ENCODE assay signal across 8 cellular contexts in the genomic region with DNA sequence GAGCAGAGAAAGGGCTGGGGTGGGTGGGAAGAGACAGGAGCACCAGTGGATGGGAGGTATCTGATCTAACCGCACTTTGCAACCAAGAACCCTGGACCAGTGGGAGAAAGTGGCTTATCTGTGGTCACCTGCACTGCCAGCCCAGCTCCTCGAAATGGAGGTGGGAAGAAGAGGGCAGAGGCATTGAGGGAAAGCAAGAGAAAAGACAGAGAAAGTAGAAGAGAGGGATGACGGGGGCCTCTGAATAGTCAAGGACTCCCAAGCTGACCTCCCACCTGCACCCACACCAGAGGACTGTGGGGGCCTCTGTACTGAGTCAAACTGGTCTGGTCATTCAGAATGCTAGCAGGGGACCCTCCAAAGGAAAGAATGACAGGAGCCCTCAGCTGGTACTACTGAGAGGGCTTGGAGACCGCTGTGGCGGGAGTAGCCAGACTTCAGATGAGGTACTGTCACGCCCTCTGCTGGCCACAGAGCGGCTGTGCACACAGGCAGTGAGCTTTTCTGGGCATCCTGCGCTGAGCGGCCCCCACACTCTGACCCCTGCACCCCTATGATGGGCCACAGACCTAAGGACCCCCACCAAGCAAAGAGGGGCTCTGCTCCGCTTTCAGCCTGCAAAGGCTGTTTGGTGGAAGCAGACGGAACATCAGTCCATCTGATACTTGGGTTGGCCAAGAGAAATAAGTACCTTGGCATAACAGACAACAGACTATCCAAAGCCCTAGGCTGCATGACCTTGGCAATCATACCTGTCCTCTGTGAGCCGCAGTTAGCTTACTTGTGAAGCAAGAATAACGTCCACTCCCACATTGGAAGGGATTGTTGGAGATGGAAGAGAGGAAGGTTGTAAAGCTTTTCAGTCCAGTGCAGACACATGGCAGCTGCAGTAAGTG.
A peak's percentile ranks its signal among the peaks of the same experiment; 100 is the strongest.
DNase-seq lines count a peak whose midpoint lies in the region; ATAC-seq and TF ChIP-seq lines count a peak whose summit lies in the region.

No MANE protein-coding gene starts in this region.

- H3K36me3 ChIP-seq in Caco-2 (ENCODE audit: control insufficient read depth, insufficient read depth, low read length) (no peaks in the 10 kb centered on the region), OCI-LY3 (replicated peaks; ENCODE audit: low read depth, low read length) (no peaks in the 10 kb centered on the region)

- no peaks in the 10 kb centered on the region for H3K36me3 Mint-ChIP-seq in Caco-2 (ENCODE audit: insufficient read depth, unreplicated experiment)
- H3K36me3 Mint-ChIP-seq in neural crest cell (ENCODE audit: low read depth) = no peaks in the 10 kb centered on the region

- H3K4me3 Mint-ChIP-seq in Caco-2 (ENCODE audit: unreplicated experiment) (no peak overlapping the region), neural crest cell (peak overlapping the region; percentile 51)

- TF ChIP-seq CTCF in Caco-2 (IDR thresholded peaks at IDR 0.05; ENCODE audit: insufficient read depth in 1 of 2, low read depth in 1 of 2, low read length in 1 of 2, severe bottlenecking in 1 of 2, unreplicated experiment in 1 of 2) (peak; percentile 99), OCI-LY3 (IDR thresholded peaks at IDR 0.05; ENCODE audit: low read depth, low read length) (peak; percentile 77), fibroblast of pulmonary artery (IDR thresholded peaks at IDR 0.05; ENCODE audit: low read length, missing control alignments) (peak; percentile 91), neural crest cell (conservative IDR thresholded peaks at IDR 0.05) (peak; percentile 98)

- H3K27me3 ChIP-seq in Caco-2 (replicated peaks; ENCODE audit: control insufficient read depth, insufficient read depth, low read length) (peaks cover 5% of the 10 kb centered on the region), OCI-LY3 (ENCODE audit: low read depth, low read length) (peaks cover 4% of the 10 kb centered on the region; the same call in 1 of the 2 replicates)

- H3K9ac ChIP-seq in OCI-LY3 (ENCODE audit: low read length) = no peak overlapping the region

- H3K79me2 ChIP-seq in OCI-LY3 (ENCODE audit: low read length) = no peaks in the 10 kb centered on the region

- H3K4me3 ChIP-seq in Caco-2 (ENCODE audit: low read depth, low read length) (no peak overlapping the region), OCI-LY3 (ENCODE audit: low read length) (no peak overlapping the region), fibroblast of pulmonary artery (replicated peaks; ENCODE audit: low read depth, low read length) (no peak overlapping the region)

- POLR2A ChIA-PET in Caco-2 (lab: Charles Lee) = no interaction called here

- CTCF ChIA-PET in Caco-2 (lab: Charles Lee) = interaction anchor here (0.6 to 5.2 kb wide), 32 partner anchors 10 to 508 kb away, joined by 3 to 192 read pairs (median 4); a partner anchor contains a TSS

- no peak overlapping the region for H2AFZ ChIP-seq in OCI-LY3 (ENCODE audit: low read depth, low read length)

- H4K20me1 ChIP-seq in OCI-LY3 (ENCODE audit: insufficient read depth, low read length) = no peaks in the 10 kb centered on the region

- H3K27ac Mint-ChIP-seq in Caco-2 (ENCODE audit: unreplicated experiment) = no peak overlapping the region
- H3K27ac Mint-ChIP-seq in neural crest cell (ENCODE audit: unreplicated experiment) = no peak overlapping the region

- no peak overlapping the region for H3K27ac ChIP-seq in OCI-LY3 (ENCODE audit: low read length)

- peak; percentile 53 for ATAC-seq in HG03175 (IDR thresholded peaks at IDR 0.05; ENCODE audit: unreplicated experiment)
- ATAC-seq in stimulated activated naive CD8-positive, alpha-beta T cell treated with anti-CD3 and anti-CD28 coated beads, Interleukin-15, Interleukin-2, amounts not matched to agents 100 U/mL and 50 U/mL, for 24 hours = peak; percentile 55
- no peak for ATAC-seq in GM21786 (IDR thresholded peaks at IDR 0.05; ENCODE audit: unreplicated experiment)

- H3K27me3 Mint-ChIP-seq in Caco-2 (ENCODE audit: insufficient read depth, unreplicated experiment) (peaks cover 9% of the 10 kb centered on the region), neural crest cell (ENCODE audit: low read depth) (peaks cover 3% of the 10 kb centered on the region)

- H3K9me3 Mint-ChIP-seq in Caco-2 (ENCODE audit: unreplicated experiment) (no peaks in the 10 kb centered on the region), neural crest cell (no peaks in the 10 kb centered on the region)

- no TSS peak for BruUV-seq in Caco-2 (replicated peaks; lab: Mats Ljungman, UMichigan)

- DNase-seq in Caco-2 = peak; percentile 80 to 86
- DNase-seq in activated T-cell treated with anti-CD3 and anti-CD28 coated beads, Interleukin-2, amount 50 U/mL, for 48 hours = peak; percentile 79
- peak; percentile 78 for DNase-seq in fibroblast of pulmonary artery (ENCODE audit: low read depth)
- DNase-seq in neural crest cell (ENCODE audit: low read depth, low spot score) = peak; percentile 92
- DNase-seq in stimulated activated naive CD8-positive, alpha-beta T cell treated with anti-CD3 and anti-CD28 coated beads, Interleukin-15, Interleukin-2, amounts not matched to agents 100 U/mL and 50 U/mL, for 24 hours = peak; percentile 69

- H3K9me3 ChIP-seq in Caco-2 (no peaks in the 10 kb centered on the region), OCI-LY3 (ENCODE audit: insufficient read depth, low read length) (no peaks in the 10 kb centered on the region)

- no peaks in the 10 kb centered on the region for H3K4me1 ChIP-seq in Caco-2
- no peaks in the 10 kb centered on the region for H3K4me1 ChIP-seq in OCI-LY3 (ENCODE audit: low read length)

- H3K4me2 ChIP-seq in OCI-LY3 (ENCODE audit: low read length) = no peak overlapping the region

- intact Hi-C loops in Caco-2 (cut with micrococcal nuclease; ENCODE audit: unreplicated experiment) = loop anchor here (1.0 to 2.0 kb wide), 5 partner anchors 13 to 218 kb away; no protein-coding TSS in a partner anchor

- H3K4me1 Mint-ChIP-seq in Caco-2 (ENCODE audit: low read depth, unreplicated experiment) (no peaks in the 10 kb centered on the region), neural crest cell (peaks cover 39% of the 10 kb centered on the region)
